In genomic region chr15:96540283-96540682, GRCh38 we compare ENCODE assay signal across 3 cellular contexts.
"Had no signal": no experiment of that assay in that cellular context is flagged by ENCODE, and none has a peak within 500 bp of the region (broad histone marks: within the 10 kb centered on the region; RNA-seq: fewer than 3 reads in every experiment).

No MANE protein-coding gene starts in this region.

- ATAC-seq: GM12878 had no signal

- H3K4me3 ChIP-seq: GM12878 had no signal

- DNase-seq: GDM1, GF-D8 had no signal
